In genomic region chr16:75486014-75486404, GRCh38 we compare ENCODE assay signal across 13 cellular contexts. TPM values are rescaled to one million over a fixed set of nuclear protein-coding genes. Genes with fewer than 3 reads are reported as not detected.
DNase-seq lines count a peak whose midpoint lies in the region; ATAC-seq and TF ChIP-seq lines count a peak whose summit lies in the region.
"Had no signal": no experiment of that assay in that cellular context is flagged by ENCODE, and none has a peak within 500 bp of the region (broad histone marks: within the 10 kb centered on the region; RNA-seq: fewer than 3 reads in every experiment).

No MANE protein-coding gene starts in this region.

- no peaks in the 10 kb centered on the region for H3K9me3 ChIP-seq in MM.1S (replicated peaks; ENCODE audit: insufficient read depth, low read length)
- no peaks in the 10 kb centered on the region for H3K9me3 ChIP-seq in neuronal stem cell (replicated peaks in 1 of 2; ENCODE audit: control insufficient read depth in 2 of 2, insufficient read depth in 1 of 2, low read depth in 1 of 2, low read length in 2 of 2)

- H3K36me3 ChIP-seq in MM.1S (replicated peaks; ENCODE audit: insufficient read depth, low read length): no peaks in the 10 kb centered on the region
- H3K36me3 ChIP-seq in neuronal stem cell (replicated peaks in 1 of 2; ENCODE audit: control insufficient read depth in 2 of 2, insufficient read depth in 2 of 2, low read length in 2 of 2): peaks cover 0 to 3% of the 10 kb centered on the region in 2 donors

- H3K27ac Mint-ChIP-seq in memory B cell (no peak overlapping the region), osteocyte (ENCODE audit: unreplicated experiment) (no peak overlapping the region)
- H3K27ac Mint-ChIP-seq in activated CD4-positive, alpha-beta memory T cell treated with anti-CD3 and anti-CD28 coated beads, Interleukin-2, amount 10 ng/mL, durations not matched to agents 7 days and 5 days: no peak overlapping the region
- H3K27ac Mint-ChIP-seq in activated CD8-positive, alpha-beta T cell treated with anti-CD3 and anti-CD28 coated beads for 36 hours: no peak overlapping the region
- H3K27ac Mint-ChIP-seq: activated T-helper 1 cell treated with anti-CD3 and anti-CD28 coated beads, Interleukin-12 subunit alpha, Interleukin-12 subunit beta, Interleukin-2, Interleukin-4 antibody, amounts not matched to agents 30 ng/mL and 10 ng/mL and 1 ng/mL, durations not matched to agents 14 hours and 24 hours and 36 hours had no signal

- H3K79me2 ChIP-seq in MM.1S (ENCODE audit: low read length): no peaks in the 10 kb centered on the region

- H4K20me1 ChIP-seq in MM.1S (ENCODE audit: insufficient read depth, low read length): no peaks in the 10 kb centered on the region

- intact Hi-C loops in activated CD8-positive, alpha-beta T cell treated with anti-CD3 and anti-CD28 coated beads for 36 hours (cut with micrococcal nuclease): no loop called here

- H3K4me1 Mint-ChIP-seq in memory B cell (peaks cover 24% of the 10 kb centered on the region), osteocyte (ENCODE audit: unreplicated experiment) (no peaks in the 10 kb centered on the region)
- no peaks in the 10 kb centered on the region for H3K4me1 Mint-ChIP-seq in activated CD4-positive, alpha-beta memory T cell treated with anti-CD3 and anti-CD28 coated beads, Interleukin-2, amount 10 ng/mL, durations not matched to agents 7 days and 5 days
- no peaks in the 10 kb centered on the region for H3K4me1 Mint-ChIP-seq in activated CD8-positive, alpha-beta T cell treated with anti-CD3 and anti-CD28 coated beads for 36 hours (ENCODE audit: low read depth)

- H3K27me3 Mint-ChIP-seq in memory B cell (peaks cover 10% of the 10 kb centered on the region), osteocyte (ENCODE audit: unreplicated experiment) (peaks cover 10% of the 10 kb centered on the region)
- H3K27me3 Mint-ChIP-seq in activated CD4-positive, alpha-beta memory T cell treated with anti-CD3 and anti-CD28 coated beads, Interleukin-2, amount 10 ng/mL, durations not matched to agents 7 days and 5 days: peaks cover 8% of the 10 kb centered on the region
- peaks cover 13% of the 10 kb centered on the region for H3K27me3 Mint-ChIP-seq in activated CD8-positive, alpha-beta T cell treated with anti-CD3 and anti-CD28 coated beads for 36 hours
- H3K27me3 Mint-ChIP-seq: brain had no signal

- peak overlapping the region; percentile 35 for H3K4me3 Mint-ChIP-seq in memory B cell
- no peak overlapping the region for H3K4me3 Mint-ChIP-seq in activated CD4-positive, alpha-beta memory T cell treated with anti-CD3 and anti-CD28 coated beads, Interleukin-2, amount 10 ng/mL, durations not matched to agents 7 days and 5 days
- no peak overlapping the region for H3K4me3 Mint-ChIP-seq in activated CD8-positive, alpha-beta T cell treated with anti-CD3 and anti-CD28 coated beads for 36 hours
- no peak overlapping the region for H3K4me3 Mint-ChIP-seq in osteocyte (ENCODE audit: unreplicated experiment)
- H3K4me3 Mint-ChIP-seq: activated T-helper 1 cell treated with anti-CD3 and anti-CD28 coated beads, Interleukin-12 subunit alpha, Interleukin-12 subunit beta, Interleukin-2, Interleukin-4 antibody, amounts not matched to agents 30 ng/mL and 10 ng/mL and 1 ng/mL, durations not matched to agents 14 hours and 24 hours and 36 hours; brain had no signal

- no CpG with 5 or more reads among the region's 8 CpGs for WGBS in neuronal stem cell (ENCODE audit: extremely low coverage in 2 of 2, insufficient read length in 2 of 2, insufficient replicate concordance in 1 of 2), 2 donors

- H3K4ac ChIP-seq in neuronal stem cell (ENCODE audit: low read length): no peak overlapping the region

- H3F3A ChIP-seq in MM.1S (ENCODE audit: insufficient read depth, low read length): no peaks in the 10 kb centered on the region

- H4K91ac ChIP-seq in neuronal stem cell (ENCODE audit: low read depth, low read length, poor library complexity): no peak overlapping the region

- H3K4me3 ChIP-seq in MM.1S (ENCODE audit: low read length): no peak overlapping the region
- H3K4me3 ChIP-seq in neuronal stem cell (ENCODE audit: low read length in 2 of 2): no peak overlapping the region

- no peak overlapping the region for H3K14ac ChIP-seq in neuronal stem cell (ENCODE audit: low read length)

- H2AK5ac ChIP-seq in neuronal stem cell (ENCODE audit: low read depth, low read length): no peak overlapping the region

- TF ChIP-seq CTCF in MM.1S (IDR thresholded peaks at IDR 0.05; ENCODE audit: low read length) (no peak), RWPE1 (conservative IDR thresholded peaks at IDR 0.05; ENCODE audit: low read depth) (no peak), osteocyte (IDR thresholded peaks at IDR 0.05) (no peak)
- no peak for TF ChIP-seq CTCF in activated CD8-positive, alpha-beta T cell treated with anti-CD3 and anti-CD28 coated beads for 36 hours (IDR thresholded peaks at IDR 0.05)

- ATAC-seq in memory B cell (ENCODE audit: low read depth): no peak
- no peak for ATAC-seq in activated CD8-positive, alpha-beta T cell treated with anti-CD3 and anti-CD28 coated beads for 36 hours

- DNase-seq in DMS79 (lab: John Stamatoyannopoulos, UW): peak; percentile 60
- peak; percentile 40 for DNase-seq in MM.1S
- DNase-seq in RWPE1 (ENCODE audit: low spot score): peak; percentile 93
- DNase-seq in memory B cell (ENCODE audit: low spot score in 2 of 2): no peak
- DNase-seq in activated CD4-positive, alpha-beta memory T cell treated with anti-CD3 and anti-CD28 coated beads, Interleukin-2, amount 10 ng/mL, durations not matched to agents 7 days and 5 days: no peak
- DNase-seq in activated CD8-positive, alpha-beta T cell treated with anti-CD3 and anti-CD28 coated beads for 36 hours: no peak
- no peak for DNase-seq in osteocyte (ENCODE audit: extremely low spot score, unreplicated experiment)
- DNase-seq in neuronal stem cell (ENCODE audit: low spot score): no peak
- DNase-seq: C1 segment of cervical spinal cord, H7, mesenchymal stem cell had no signal

- H2AFZ ChIP-seq in MM.1S (ENCODE audit: low read length) (no peak overlapping the region), neuronal stem cell (ENCODE audit: low read length) (no peak overlapping the region)

- H2BK12ac ChIP-seq in neuronal stem cell (ENCODE audit: low read length): no peak overlapping the region

- H3K27me3 ChIP-seq in MM.1S (replicated peaks; ENCODE audit: insufficient read depth, low read length): no peaks in the 10 kb centered on the region
- no peaks in the 10 kb centered on the region for H3K27me3 ChIP-seq in neuronal stem cell (ENCODE audit: control insufficient read depth in 3 of 3, insufficient read depth in 3 of 3, low read depth in 1 of 3, low read length in 3 of 3)

- H3K36me3 Mint-ChIP-seq in memory B cell: no peaks in the 10 kb centered on the region
- H3K36me3 Mint-ChIP-seq in activated CD4-positive, alpha-beta memory T cell treated with anti-CD3 and anti-CD28 coated beads, Interleukin-2, amount 10 ng/mL, durations not matched to agents 7 days and 5 days (ENCODE audit: low read depth): no peaks in the 10 kb centered on the region
- no peaks in the 10 kb centered on the region for H3K36me3 Mint-ChIP-seq in activated CD8-positive, alpha-beta T cell treated with anti-CD3 and anti-CD28 coated beads for 36 hours (ENCODE audit: low read depth)
- H3K36me3 Mint-ChIP-seq in osteocyte (ENCODE audit: unreplicated experiment): no peaks in the 10 kb centered on the region
- H3K36me3 Mint-ChIP-seq: brain had no signal

- CTCF ChIA-PET in RWPE1 (lab: Yijun Ruan, JAX): no interaction called here
- CTCF ChIA-PET in activated CD4-positive, alpha-beta memory T cell treated with anti-CD3 and anti-CD28 coated beads, Interleukin-2, amount 10 ng/mL, durations not matched to agents 7 days and 5 days (lab: Charles Lee): interaction anchor here (1.1 to 1.2 kb wide), 2 partner anchors 32 to 278 kb away, joined by 3 to 4 read pairs; no protein-coding TSS in a partner anchor
- CTCF ChIA-PET in activated CD8-positive, alpha-beta T cell treated with anti-CD3 and anti-CD28 coated beads for 36 hours (lab: Charles Lee): interaction anchor here (1.3 to 2.9 kb wide), 3 partner anchors 9 to 21 kb away, joined by 3 to 10 read pairs (median 6); partner anchors contain the start of genes CHST6 and TMEM170A

- no peak overlapping the region for H2BK120ac ChIP-seq in neuronal stem cell (ENCODE audit: low read depth, low read length)

- H3K79me1 ChIP-seq in neuronal stem cell (ENCODE audit: low read depth, low read length): no peaks in the 10 kb centered on the region

- H4K8ac ChIP-seq in neuronal stem cell (ENCODE audit: low read depth, low read length): no peak overlapping the region

- H3K9me2 ChIP-seq in MM.1S (replicated peaks; ENCODE audit: insufficient read depth, low read length): no peaks in the 10 kb centered on the region

- H3K18ac ChIP-seq in neuronal stem cell (ENCODE audit: low read length): no peak overlapping the region

- POLR2A ChIA-PET in RWPE1 (lab: Yijun Ruan, JAX; ENCODE audit: low non-redundant PET): no interaction called here
- POLR2A ChIA-PET in activated CD4-positive, alpha-beta memory T cell treated with anti-CD3 and anti-CD28 coated beads, Interleukin-2, amount 10 ng/mL, durations not matched to agents 7 days and 5 days (lab: Charles Lee): no interaction called here
- POLR2A ChIA-PET in activated CD8-positive, alpha-beta T cell treated with anti-CD3 and anti-CD28 coated beads for 36 hours (lab: Charles Lee): no interaction called here

- H2BK15ac ChIP-seq in neuronal stem cell (ENCODE audit: low read length): no peak overlapping the region

- H3K9ac ChIP-seq in MM.1S (ENCODE audit: low read length) (no peak overlapping the region), neuronal stem cell (ENCODE audit: low read depth, low read length, poor library complexity) (no peak overlapping the region)

- H3K9me3 Mint-ChIP-seq in memory B cell (no peaks in the 10 kb centered on the region), osteocyte (ENCODE audit: unreplicated experiment) (no peaks in the 10 kb centered on the region)
- no peaks in the 10 kb centered on the region for H3K9me3 Mint-ChIP-seq in activated CD4-positive, alpha-beta memory T cell treated with anti-CD3 and anti-CD28 coated beads, Interleukin-2, amount 10 ng/mL, durations not matched to agents 7 days and 5 days
- H3K9me3 Mint-ChIP-seq in activated CD8-positive, alpha-beta T cell treated with anti-CD3 and anti-CD28 coated beads for 36 hours: no peaks in the 10 kb centered on the region
- H3K9me3 Mint-ChIP-seq: activated T-helper 1 cell treated with anti-CD3 and anti-CD28 coated beads, Interleukin-12 subunit alpha, Interleukin-12 subunit beta, Interleukin-2, Interleukin-4 antibody, amounts not matched to agents 30 ng/mL and 10 ng/mL and 1 ng/mL, durations not matched to agents 14 hours and 24 hours and 36 hours; brain had no signal

- H3K27ac ChIP-seq in MM.1S (ENCODE audit: low read length): no peak overlapping the region
- H3K27ac ChIP-seq in RWPE1: peak overlapping the region; percentile 65
- H3K27ac ChIP-seq in neuronal stem cell (replicated peaks; ENCODE audit: low read length): no peak overlapping the region

- H3K4me1 ChIP-seq in MM.1S (ENCODE audit: low read length) (0 out of 2 replicates have a peak, but pooled peaks cover 14% of the 10 kb centered on the region), neuronal stem cell (ENCODE audit: control insufficient read depth in 2 of 2, insufficient read depth in 1 of 2, low read depth in 1 of 2, low read length in 2 of 2) (no peaks in the 10 kb centered on the region)

- H3K4me2 ChIP-seq in MM.1S (ENCODE audit: low read depth, low read length): peak overlapping the region; percentile 9; the same call in 1 of the 2 replicates
- no peak overlapping the region for H3K4me2 ChIP-seq in neuronal stem cell (ENCODE audit: insufficient read depth, low read length, poor library complexity, severe bottlenecking)

- H3K23ac ChIP-seq in neuronal stem cell (ENCODE audit: low read depth, low read length, poor library complexity): no peak overlapping the region

- H2BK5ac ChIP-seq in neuronal stem cell (ENCODE audit: low read length): no peak overlapping the region

RNA-seq across cellular contexts. Expression of gene CHST6, which starts 9.2 kb away (rescaled TPM):
- total RNA-seq in activated CD4-positive, alpha-beta memory T cell treated with anti-CD3 and anti-CD28 coated beads, Interleukin-2, amount 10 ng/mL, durations not matched to agents 7 days and 5 days: not detected
- not detected for total RNA-seq in activated CD8-positive, alpha-beta T cell treated with anti-CD3 and anti-CD28 coated beads for 36 hours
- total RNA-seq in osteocyte: 0.43 and 0.55 TPM in 2 replicates
- polyA plus RNA-seq in neuronal stem cell (2013, experiment 1 of 2): 9.0 TPM
- 9.3 TPM for polyA plus RNA-seq in neuronal stem cell (2013, experiment 2 of 2)
- total RNA-seq: activated T-helper 1 cell treated with anti-CD3 and anti-CD28 coated beads, Interleukin-12 subunit alpha, Interleukin-12 subunit beta, Interleukin-2, Interleukin-4 antibody, amounts not matched to agents 30 ng/mL and 10 ng/mL and 1 ng/mL, durations not matched to agents 14 hours and 24 hours and 36 hours had no signal

RNA-seq across cellular contexts. Expression of gene TMEM170A, which starts 21.5 kb away (rescaled TPM):
- total RNA-seq in activated CD4-positive, alpha-beta memory T cell treated with anti-CD3 and anti-CD28 coated beads, Interleukin-2, amount 10 ng/mL, durations not matched to agents 7 days and 5 days: 10 to 100 TPM; 30.8 to 33.9 TPM
- total RNA-seq in activated CD8-positive, alpha-beta T cell treated with anti-CD3 and anti-CD28 coated beads for 36 hours: 10 to 100 TPM; 25.1 to 27.1 TPM
- total RNA-seq in osteocyte: 13.9 and 15.2 TPM in 2 replicates
- polyA plus RNA-seq in neuronal stem cell (2013, experiment 1 of 2): 30.7 TPM
- 32.3 TPM for polyA plus RNA-seq in neuronal stem cell (2013, experiment 2 of 2)

RNA-seq across cellular contexts. Expression of gene CHST5, which starts 49.9 kb away (rescaled TPM):
- under 1 TPM in 1 of 2 experiments, not detected in 1; 0.10 TPM for total RNA-seq in activated CD4-positive, alpha-beta memory T cell treated with anti-CD3 and anti-CD28 coated beads, Interleukin-2, amount 10 ng/mL, durations not matched to agents 7 days and 5 days
- not detected for total RNA-seq in activated CD8-positive, alpha-beta T cell treated with anti-CD3 and anti-CD28 coated beads for 36 hours
- total RNA-seq in osteocyte: 0.27 TPM in 1 of 2 replicates, not detected in the other
- polyA plus RNA-seq in neuronal stem cell (2013, experiment 1 of 2): 0.57 TPM
- 1.0 TPM for polyA plus RNA-seq in neuronal stem cell (2013, experiment 2 of 2)
- total RNA-seq: activated T-helper 1 cell treated with anti-CD3 and anti-CD28 coated beads, Interleukin-12 subunit alpha, Interleukin-12 subunit beta, Interleukin-2, Interleukin-4 antibody, amounts not matched to agents 30 ng/mL and 10 ng/mL and 1 ng/mL, durations not matched to agents 14 hours and 24 hours and 36 hours had no signal

RNA-seq across cellular contexts. Expression of gene CFDP1, which starts 52.7 kb away (rescaled TPM):
- 10 to 100 TPM; 35.1 to 36.2 TPM for total RNA-seq in activated CD4-positive, alpha-beta memory T cell treated with anti-CD3 and anti-CD28 coated beads, Interleukin-2, amount 10 ng/mL, durations not matched to agents 7 days and 5 days
- 10 to 100 TPM; 34.7 to 39.9 TPM for total RNA-seq in activated CD8-positive, alpha-beta T cell treated with anti-CD3 and anti-CD28 coated beads for 36 hours
- total RNA-seq in osteocyte: 62.4 and 65.6 TPM in 2 replicates
- 228 TPM for polyA plus RNA-seq in neuronal stem cell (2013, experiment 1 of 2)
- polyA plus RNA-seq in neuronal stem cell (2013, experiment 2 of 2): 228 TPM

Comparison
In these comparisons a context has a peak if more than half of its experiments do, and no peak if none do; other contexts are left out.
1. DNase-seq: peak in DMS79 (single experiment), MM.1S (single experiment) and RWPE1 (single experiment); none in memory B cell (0 of 2), activated CD4-positive, alpha-beta memory T cell treated with anti-CD3 and anti-CD28 coated beads, Interleukin-2, amount 10 ng/mL, durations not matched to agents 7 days and 5 days (single experiment), activated CD8-positive, alpha-beta T cell treated with anti-CD3 and anti-CD28 coated beads for 36 hours (single experiment), osteocyte (single experiment) and neuronal stem cell (single experiment).